In the genomic region with DNA sequence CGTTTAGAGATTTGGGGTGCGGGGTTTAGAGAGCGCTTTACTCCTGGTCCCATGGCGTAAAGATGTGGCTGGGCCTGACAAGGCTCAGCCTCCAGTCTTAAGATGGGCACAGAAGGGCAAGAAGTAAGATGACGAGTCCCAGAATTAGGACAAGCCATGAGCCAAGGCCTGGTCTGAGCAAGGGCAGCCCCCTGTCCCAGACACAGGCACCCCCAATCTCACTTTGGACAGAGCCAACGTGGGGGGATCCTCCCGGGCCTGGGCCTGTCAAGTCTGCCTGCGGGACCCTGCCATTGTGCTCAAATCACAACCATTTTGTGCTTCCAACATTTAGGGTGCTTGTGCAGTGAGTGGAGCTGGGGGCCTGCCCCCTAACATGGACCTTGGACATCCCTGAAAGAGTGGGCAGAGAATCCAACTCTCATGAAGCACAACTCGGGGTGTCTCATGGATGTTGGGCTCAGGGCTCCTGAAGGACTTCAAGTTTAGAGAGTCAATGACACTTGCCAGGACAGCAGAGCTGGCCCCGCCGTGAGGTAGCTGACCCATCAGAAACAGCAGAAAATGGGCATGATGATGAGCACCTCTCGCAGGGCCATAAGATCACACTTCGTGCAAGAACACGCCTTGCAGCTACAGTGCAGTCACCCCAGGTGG, we compare ENCODE assay signal across 25 cellular contexts. TPM values are rescaled to one million over a fixed set of nuclear protein-coding genes. Genes with fewer than 3 reads are reported as not detected.
DNase-seq lines count a peak whose midpoint lies in the region; ATAC-seq and TF ChIP-seq lines count a peak whose summit lies in the region.
"Had no signal": no experiment of that assay in that cellular context is flagged by ENCODE, and none has a peak within 500 bp of the region (broad histone marks: within the 10 kb centered on the region; RNA-seq: fewer than 3 reads in every experiment).

No MANE protein-coding gene starts in this region.

- TF ChIP-seq CTCF in activated CD8-positive, alpha-beta T cell treated with anti-CD3 and anti-CD28 coated beads for 36 hours (IDR thresholded peaks at IDR 0.05): no peak
- TF ChIP-seq CTCF in nephron progenitor cell (IDR thresholded peaks at IDR 0.05): no peak

- DNase-seq in stimulated activated naive CD8-positive, alpha-beta T cell treated with anti-CD3 and anti-CD28 coated beads, Interleukin-15, Interleukin-2, amounts not matched to agents 100 U/mL and 50 U/mL, for 24 hours: no peak
- no peak for DNase-seq in activated CD8-positive, alpha-beta T cell treated with anti-CD3 and anti-CD28 coated beads for 36 hours
- DNase-seq in nephron progenitor cell: no peak
- no peak for DNase-seq in NAMALWA (ENCODE audit: low spot score)
- DNase-seq in GF-D8 (lab: John Stamatoyannopoulos, UW): no peak
- DNase-seq: activated CD4-positive, alpha-beta T cell treated with anti-CD3 and anti-CD28 coated beads, Interleukin-2, amount 50 U/mL, for 4 hours; aorta; colonic mucosa; DMS153; effector CD8-positive, alpha-beta T cell; IMR-90; lower lobe of right lung; mucosa of descending colon; NCI-H1092; NCI-H1694 treated with DMSO at 0.1 percent for 48 hours; NCI-H510A; stimulated activated naive CD4-positive, alpha-beta T cell; T1000; testis had no signal

- peaks cover 23% of the 10 kb centered on the region for H3K36me3 Mint-ChIP-seq in stimulated activated naive CD8-positive, alpha-beta T cell treated with anti-CD3 and anti-CD28 coated beads, Interleukin-15, Interleukin-2, amounts not matched to agents 100 ng/mL and 50 ng/mL, for 24 hours (ENCODE audit: low read depth)
- H3K36me3 Mint-ChIP-seq in activated CD8-positive, alpha-beta T cell treated with anti-CD3 and anti-CD28 coated beads for 36 hours (ENCODE audit: low read depth): peaks cover 23% of the 10 kb centered on the region
- peaks cover 8% of the 10 kb centered on the region for H3K36me3 Mint-ChIP-seq in nephron progenitor cell (ENCODE audit: low read depth)

- CTCF ChIA-PET in activated CD8-positive, alpha-beta T cell treated with anti-CD3 and anti-CD28 coated beads for 36 hours (lab: Charles Lee): interaction anchor here (0.8 to 13.4 kb wide), 32 partner anchors 8 to 412 kb away, joined by 3 to 363 read pairs (median 6); a partner anchor contains a TSS

- H3K9me3 Mint-ChIP-seq in stimulated activated naive CD8-positive, alpha-beta T cell treated with anti-CD3 and anti-CD28 coated beads, Interleukin-15, Interleukin-2, amounts not matched to agents 100 ng/mL and 50 ng/mL, for 24 hours: no peaks in the 10 kb centered on the region
- H3K9me3 Mint-ChIP-seq in activated CD8-positive, alpha-beta T cell treated with anti-CD3 and anti-CD28 coated beads for 36 hours: no peaks in the 10 kb centered on the region
- H3K9me3 Mint-ChIP-seq in nephron progenitor cell: no peaks in the 10 kb centered on the region
- H3K9me3 Mint-ChIP-seq: activated naive CD4-positive, alpha-beta T cell treated with anti-CD3 and anti-CD28 coated beads, Interleukin-2, amount 50 U/mL, for 24 hours; activated T-helper 1 cell treated with anti-CD3 and anti-CD28 coated beads, Interleukin-12 subunit alpha, Interleukin-12 subunit beta, Interleukin-2, Interleukin-4 antibody, amounts not matched to agents 30 ng/mL and 10 ng/mL and 1 ng/mL, durations not matched to agents 14 hours and 24 hours and 36 hours; neural crest cell had no signal

- POLR2A ChIA-PET in activated CD8-positive, alpha-beta T cell treated with anti-CD3 and anti-CD28 coated beads for 36 hours (lab: Charles Lee): interaction anchor here (0.8 to 1.3 kb wide), 3 partner anchors 11 to 144 kb away, joined by 3 to 4 read pairs (median 4); no protein-coding TSS in a partner anchor

- intact Hi-C loops in activated CD8-positive, alpha-beta T cell treated with anti-CD3 and anti-CD28 coated beads for 36 hours (cut with micrococcal nuclease): loop anchor here (1.0 to 10.0 kb wide), 2 partner anchors 72 to 144 kb away; a partner anchor contains a TSS

- ATAC-seq in stimulated activated naive CD8-positive, alpha-beta T cell treated with anti-CD3 and anti-CD28 coated beads, Interleukin-15, Interleukin-2, amounts not matched to agents 100 U/mL and 50 U/mL, for 24 hours: no peak
- ATAC-seq in activated CD8-positive, alpha-beta T cell treated with anti-CD3 and anti-CD28 coated beads for 36 hours: no peak
- ATAC-seq in HG02884 (IDR thresholded peaks at IDR 0.05; ENCODE audit: unreplicated experiment): no peak
- ATAC-seq: gastroesophageal sphincter, lower lobe of right lung, mucosa of descending colon had no signal

- H3K27me3 Mint-ChIP-seq in stimulated activated naive CD8-positive, alpha-beta T cell treated with anti-CD3 and anti-CD28 coated beads, Interleukin-15, Interleukin-2, amounts not matched to agents 100 ng/mL and 50 ng/mL, for 24 hours: no peaks in the 10 kb centered on the region
- no peaks in the 10 kb centered on the region for H3K27me3 Mint-ChIP-seq in activated CD8-positive, alpha-beta T cell treated with anti-CD3 and anti-CD28 coated beads for 36 hours
- H3K27me3 Mint-ChIP-seq in nephron progenitor cell (ENCODE audit: low read depth, poor library complexity): peaks cover 12% of the 10 kb centered on the region
- H3K27me3 Mint-ChIP-seq: activated naive CD4-positive, alpha-beta T cell treated with anti-CD3 and anti-CD28 coated beads, Interleukin-2, amount 50 U/mL, for 24 hours had no signal

- peak overlapping the region; percentile 52 for H3K27ac Mint-ChIP-seq in stimulated activated naive CD8-positive, alpha-beta T cell treated with anti-CD3 and anti-CD28 coated beads, Interleukin-15, Interleukin-2, amounts not matched to agents 100 ng/mL and 50 ng/mL, for 24 hours
- H3K27ac Mint-ChIP-seq in activated CD8-positive, alpha-beta T cell treated with anti-CD3 and anti-CD28 coated beads for 36 hours: peak overlapping the region; percentile 66
- H3K27ac Mint-ChIP-seq in nephron progenitor cell: peak overlapping the region; percentile 32
- H3K27ac Mint-ChIP-seq: activated naive CD4-positive, alpha-beta T cell treated with anti-CD3 and anti-CD28 coated beads, Interleukin-2, amount 50 U/mL, for 24 hours; activated T-helper 1 cell treated with anti-CD3 and anti-CD28 coated beads, Interleukin-12 subunit alpha, Interleukin-12 subunit beta, Interleukin-2, Interleukin-4 antibody, amounts not matched to agents 30 ng/mL and 10 ng/mL and 1 ng/mL, durations not matched to agents 14 hours and 24 hours and 36 hours had no signal

- H3K4me3 Mint-ChIP-seq in stimulated activated naive CD8-positive, alpha-beta T cell treated with anti-CD3 and anti-CD28 coated beads, Interleukin-15, Interleukin-2, amounts not matched to agents 100 ng/mL and 50 ng/mL, for 24 hours: no peak overlapping the region
- H3K4me3 Mint-ChIP-seq in activated CD8-positive, alpha-beta T cell treated with anti-CD3 and anti-CD28 coated beads for 36 hours: no peak overlapping the region
- H3K4me3 Mint-ChIP-seq in nephron progenitor cell: no peak overlapping the region
- H3K4me3 Mint-ChIP-seq: activated naive CD4-positive, alpha-beta T cell treated with anti-CD3 and anti-CD28 coated beads, Interleukin-2, amount 50 U/mL, for 24 hours; activated T-helper 1 cell treated with anti-CD3 and anti-CD28 coated beads, Interleukin-12 subunit alpha, Interleukin-12 subunit beta, Interleukin-2, Interleukin-4 antibody, amounts not matched to agents 30 ng/mL and 10 ng/mL and 1 ng/mL, durations not matched to agents 14 hours and 24 hours and 36 hours; neural crest cell had no signal

- H3K4me1 Mint-ChIP-seq in stimulated activated naive CD8-positive, alpha-beta T cell treated with anti-CD3 and anti-CD28 coated beads, Interleukin-15, Interleukin-2, amounts not matched to agents 100 ng/mL and 50 ng/mL, for 24 hours (ENCODE audit: low read depth): peaks cover 25% of the 10 kb centered on the region
- H3K4me1 Mint-ChIP-seq in activated CD8-positive, alpha-beta T cell treated with anti-CD3 and anti-CD28 coated beads for 36 hours (ENCODE audit: low read depth): peaks cover 27% of the 10 kb centered on the region
- H3K4me1 Mint-ChIP-seq in nephron progenitor cell: peaks cover 11% of the 10 kb centered on the region
- H3K4me1 Mint-ChIP-seq: activated naive CD4-positive, alpha-beta T cell treated with anti-CD3 and anti-CD28 coated beads, Interleukin-2, amount 50 U/mL, for 24 hours had no signal

RNA-seq across cellular contexts. Expression of a gene that starts 52.6 kb away (rescaled TPM):
- total RNA-seq in activated CD8-positive, alpha-beta T cell treated with anti-CD3 and anti-CD28 coated beads for 36 hours: 10 to 100 TPM; 93.5 to 94.0 TPM
